ENCODE assay signal across 10 cellular contexts in the genomic region with DNA sequence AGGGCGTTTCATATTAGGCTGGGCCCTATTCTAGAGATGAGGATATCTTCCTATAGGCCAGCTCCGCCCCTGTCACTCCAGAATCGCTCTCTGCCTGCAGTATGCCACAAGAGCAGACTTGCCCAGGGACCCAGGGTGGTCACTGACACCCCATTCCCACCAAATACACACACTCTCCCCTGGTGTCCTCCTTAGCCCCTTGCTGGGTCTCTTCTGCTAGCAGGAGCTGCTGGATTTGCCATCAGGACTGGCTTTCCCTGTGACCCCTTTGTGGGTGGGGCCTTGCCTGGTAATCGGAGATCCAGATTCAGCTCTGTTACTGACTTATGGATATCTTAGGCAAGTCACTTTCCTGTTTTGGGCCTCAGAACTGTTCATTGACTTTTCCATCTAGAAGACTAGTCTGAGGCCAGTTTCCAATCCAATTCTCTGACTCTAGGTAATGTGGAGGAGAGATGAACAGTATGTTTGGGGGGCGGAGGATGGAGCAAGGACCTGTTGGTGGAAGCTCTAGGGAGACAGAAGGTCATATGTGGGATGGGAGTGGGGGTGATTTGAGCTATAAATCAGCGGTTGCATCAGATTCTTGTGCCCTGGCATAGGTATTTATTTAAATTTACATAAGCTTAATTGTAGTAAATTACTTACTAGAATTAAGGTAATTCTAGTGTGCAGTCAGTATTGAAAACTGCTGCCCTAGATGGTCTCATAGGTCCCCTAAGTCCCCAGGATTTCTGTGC. TPM values are rescaled to one million over a fixed set of nuclear protein-coding genes. Genes with fewer than 3 reads are reported as not detected.
A peak's percentile ranks its signal among the peaks of the same experiment; 100 is the strongest.
DNase-seq lines count a peak whose midpoint lies in the region; ATAC-seq and TF ChIP-seq lines count a peak whose summit lies in the region.
"Had no signal": no experiment of that assay in that cellular context is flagged by ENCODE, and none has a peak within 500 bp of the region (broad histone marks: within the 10 kb centered on the region; RNA-seq: fewer than 3 reads in every experiment).

No MANE protein-coding gene starts in this region.

- H3K36me3 Mint-ChIP-seq in activated naive CD4-positive, alpha-beta T cell treated with anti-CD3 and anti-CD28 coated beads, Interleukin-2, amount 10 ng/mL, durations not matched to agents 7 days and 5 days: no peaks in the 10 kb centered on the region
- H3K36me3 Mint-ChIP-seq in activated CD8-positive, alpha-beta T cell treated with anti-CD3 and anti-CD28 coated beads for 36 hours (ENCODE audit: low read depth): no peaks in the 10 kb centered on the region
- peaks cover 7% of the 10 kb centered on the region for H3K36me3 Mint-ChIP-seq in stimulated activated effector memory CD8-positive, alpha-beta T cell treated with anti-CD3 and anti-CD28 coated beads, Interleukin-12 subunit alpha, Interleukin-12 subunit beta, amount 100 ng/mL, for 72 hours

- H3K4me3 ChIP-seq in iPS-20b (ENCODE audit: low read length): 0 out of 2 replicates have a peak overlapping the region, but pooled peaks have one; percentile 88

- TF ChIP-seq CTCF in activated CD8-positive, alpha-beta T cell treated with anti-CD3 and anti-CD28 coated beads for 36 hours (IDR thresholded peaks at IDR 0.05): no peak

- peaks cover 40% of the 10 kb centered on the region for H3K4me1 Mint-ChIP-seq in activated naive CD4-positive, alpha-beta T cell treated with anti-CD3 and anti-CD28 coated beads, Interleukin-2, amount 10 ng/mL, durations not matched to agents 7 days and 5 days
- peaks cover 16% of the 10 kb centered on the region for H3K4me1 Mint-ChIP-seq in activated CD8-positive, alpha-beta T cell treated with anti-CD3 and anti-CD28 coated beads for 36 hours (ENCODE audit: low read depth)
- peaks cover 47% of the 10 kb centered on the region for H3K4me1 Mint-ChIP-seq in stimulated activated effector memory CD8-positive, alpha-beta T cell treated with anti-CD3 and anti-CD28 coated beads, Interleukin-12 subunit alpha, Interleukin-12 subunit beta, amount 100 ng/mL, for 72 hours

- H3K27ac ChIP-seq in iPS-20b (ENCODE audit: low read length): no peak overlapping the region

- H3K9ac ChIP-seq in iPS-20b (ENCODE audit: low read depth, low read length): no peak overlapping the region

- H3K27ac Mint-ChIP-seq in activated naive CD4-positive, alpha-beta T cell treated with anti-CD3 and anti-CD28 coated beads, Interleukin-2, amount 10 ng/mL, durations not matched to agents 7 days and 5 days: no peak overlapping the region
- no peak overlapping the region for H3K27ac Mint-ChIP-seq in activated CD8-positive, alpha-beta T cell treated with anti-CD3 and anti-CD28 coated beads for 36 hours
- H3K27ac Mint-ChIP-seq in stimulated activated effector memory CD8-positive, alpha-beta T cell treated with anti-CD3 and anti-CD28 coated beads, Interleukin-12 subunit alpha, Interleukin-12 subunit beta, amount 100 ng/mL, for 72 hours: no peak overlapping the region

- no peak for ATAC-seq in activated CD8-positive, alpha-beta T cell treated with anti-CD3 and anti-CD28 coated beads for 36 hours
- no peak for ATAC-seq in stimulated activated effector memory CD8-positive, alpha-beta T cell treated with anti-CD3 and anti-CD28 coated beads, Interleukin-12 subunit alpha, Interleukin-12 subunit beta, amount 100 ng/mL, for 72 hours
- ATAC-seq in HG03571 (IDR thresholded peaks at IDR 0.05; ENCODE audit: unreplicated experiment) (no peak), GM19397 (IDR thresholded peaks at IDR 0.05; ENCODE audit: unreplicated experiment) (no peak)

- no peaks in the 10 kb centered on the region for H3K9me3 ChIP-seq in iPS-20b (ENCODE audit: insufficient read depth, low read depth, low read length)

- DNase-seq in activated naive CD4-positive, alpha-beta T cell treated with anti-CD3 and anti-CD28 coated beads, Interleukin-2, amount 10 ng/mL, durations not matched to agents 7 days and 5 days: no peak
- DNase-seq in activated naive CD4-positive, alpha-beta T cell treated with Interleukin-2 at 50 U/mL for 16 hours: no peak
- DNase-seq in activated CD8-positive, alpha-beta T cell treated with anti-CD3 and anti-CD28 coated beads for 36 hours: no peak
- no peak for DNase-seq in stimulated activated effector memory CD8-positive, alpha-beta T cell treated with anti-CD3 and anti-CD28 coated beads, Interleukin-12 subunit alpha, Interleukin-12 subunit beta, amount 100 ng/mL, for 72 hours (ENCODE audit: low spot score in 2 of 2)
- DNase-seq in AG08395 (ENCODE audit: low spot score): no peak
- DNase-seq: cortex of kidney, trophoblast cell had no signal

- H3K36me3 ChIP-seq in iPS-20b (ENCODE audit: insufficient read depth, low read depth, low read length): no peaks in the 10 kb centered on the region

- peaks cover 44% of the 10 kb centered on the region for H3K27me3 ChIP-seq in iPS-20b (ENCODE audit: insufficient read depth, low read length)

- H3K4me1 ChIP-seq in iPS-20b (ENCODE audit: insufficient read depth, low read length): no peaks in the 10 kb centered on the region

- H3K4me3 Mint-ChIP-seq in activated naive CD4-positive, alpha-beta T cell treated with anti-CD3 and anti-CD28 coated beads, Interleukin-2, amount 10 ng/mL, durations not matched to agents 7 days and 5 days: peak overlapping the region; percentile 84
- peak overlapping the region; percentile 40 for H3K4me3 Mint-ChIP-seq in activated CD8-positive, alpha-beta T cell treated with anti-CD3 and anti-CD28 coated beads for 36 hours
- H3K4me3 Mint-ChIP-seq in stimulated activated effector memory CD8-positive, alpha-beta T cell treated with anti-CD3 and anti-CD28 coated beads, Interleukin-12 subunit alpha, Interleukin-12 subunit beta, amount 100 ng/mL, for 72 hours: peak overlapping the region; percentile 86

- no peaks in the 10 kb centered on the region for H3K9me3 Mint-ChIP-seq in activated naive CD4-positive, alpha-beta T cell treated with anti-CD3 and anti-CD28 coated beads, Interleukin-2, amount 10 ng/mL, durations not matched to agents 7 days and 5 days
- no peaks in the 10 kb centered on the region for H3K9me3 Mint-ChIP-seq in activated CD8-positive, alpha-beta T cell treated with anti-CD3 and anti-CD28 coated beads for 36 hours
- H3K9me3 Mint-ChIP-seq in stimulated activated effector memory CD8-positive, alpha-beta T cell treated with anti-CD3 and anti-CD28 coated beads, Interleukin-12 subunit alpha, Interleukin-12 subunit beta, amount 100 ng/mL, for 72 hours: no peaks in the 10 kb centered on the region

- CTCF ChIA-PET in activated naive CD4-positive, alpha-beta T cell treated with anti-CD3 and anti-CD28 coated beads, Interleukin-2, amount 10 ng/mL, durations not matched to agents 7 days and 5 days (lab: Charles Lee): interaction anchor here (0.6 to 0.9 kb wide), 2 partner anchors 11 to 235 kb away, joined by 3 read pairs; no protein-coding TSS in a partner anchor
- CTCF ChIA-PET in activated CD8-positive, alpha-beta T cell treated with anti-CD3 and anti-CD28 coated beads for 36 hours (lab: Charles Lee): interaction anchor here (0.6 kb wide), 1 partner anchor 176 kb away, joined by 3 read pairs; no protein-coding TSS in a partner anchor

- intact Hi-C loops in activated CD8-positive, alpha-beta T cell treated with anti-CD3 and anti-CD28 coated beads for 36 hours (cut with micrococcal nuclease): no loop called here

- H3K27me3 Mint-ChIP-seq in activated naive CD4-positive, alpha-beta T cell treated with anti-CD3 and anti-CD28 coated beads, Interleukin-2, amount 10 ng/mL, durations not matched to agents 7 days and 5 days: peaks cover 35% of the 10 kb centered on the region
- peaks cover 2% of the 10 kb centered on the region for H3K27me3 Mint-ChIP-seq in activated CD8-positive, alpha-beta T cell treated with anti-CD3 and anti-CD28 coated beads for 36 hours

- POLR2A ChIA-PET in activated CD8-positive, alpha-beta T cell treated with anti-CD3 and anti-CD28 coated beads for 36 hours (lab: Charles Lee): interaction anchor here (0.9 to 1.2 kb wide), 3 partner anchors 10 to 13 kb away, joined by 3 to 4 read pairs (median 4); no protein-coding TSS in a partner anchor

RNA-seq across cellular contexts. Expression of gene TSPAN15, which starts 1.6 kb away (rescaled TPM):
- 1 to 10 TPM in 1 of 2 experiments, under 1 TPM in 1; 0.58 to 1.2 TPM for total RNA-seq in activated CD8-positive, alpha-beta T cell treated with anti-CD3 and anti-CD28 coated beads for 36 hours

RNA-seq across cellular contexts. Expression of gene TACR2, which starts 36.1 kb away (rescaled TPM):
- not detected for total RNA-seq in activated CD8-positive, alpha-beta T cell treated with anti-CD3 and anti-CD28 coated beads for 36 hours
